In genomic region chr6:144931172-144932035, GRCh38 we compare ENCODE assay signal across 8 cellular contexts.
DNase-seq lines count a peak whose midpoint lies in the region; ATAC-seq and TF ChIP-seq lines count a peak whose summit lies in the region.

No MANE protein-coding gene starts in this region.

- DNase-seq in AG08396 (ENCODE audit: low spot score) (peak; percentile 21), SK-N-DZ (ENCODE audit: low spot score) (peak; percentile 48), dermis microvascular lymphatic vessel endothelial cell (ENCODE audit: low read depth in 2 of 2) (peak; percentile 2 to 34), naive B cell (peak; percentile 5)
- DNase-seq in stimulated activated naive CD4-positive, alpha-beta T cell treated with Interleukin-2 at 50 U/mL for 16 hours (lab: John Stamatoyannopoulos, UW): no peak

- TF ChIP-seq CTCF in GM12875 (IDR thresholded peaks at IDR 0.05; ENCODE audit: borderline replicate concordance, insufficient read depth, low read depth, low read length): peak; percentile 58

- H3K27me3 Mint-ChIP-seq in naive B cell: peaks cover 0 to 7% (median 4%) of the 10 kb centered on the region in 3 donors

- H3K4me1 Mint-ChIP-seq in naive B cell: no peaks in the 10 kb centered on the region

- H3K9me3 Mint-ChIP-seq in naive B cell: peaks cover 4 to 18% (median 9%) of the 10 kb centered on the region in 7 donors

- no peak overlapping the region for H3K4me3 ChIP-seq in GM12875 (ENCODE audit: low read depth, low read length)

- no peak overlapping the region for H3K4me3 Mint-ChIP-seq in naive B cell

- H3K27ac Mint-ChIP-seq in naive B cell: no peak overlapping the region

- ATAC-seq in HG03442 (IDR thresholded peaks at IDR 0.05; ENCODE audit: unreplicated experiment) (peak; percentile 69), naive B cell (ENCODE audit: low read depth in 2 of 2) (no peak), HG02588 (IDR thresholded peaks at IDR 0.05; ENCODE audit: unreplicated experiment) (no peak)

- H3K36me3 Mint-ChIP-seq in naive B cell: peaks cover 0 to 14% of the 10 kb centered on the region in 2 donors
